ENCODE assay signal across 8 cellular contexts in genomic region chr17:51000835-51001638, GRCh38.
DNase-seq lines count a peak whose midpoint lies in the region; ATAC-seq and TF ChIP-seq lines count a peak whose summit lies in the region.

No MANE protein-coding gene starts in this region.

- no peaks in the 10 kb centered on the region for H3K79me2 ChIP-seq in HCT116 (ENCODE audit: insufficient read depth, low read length)

- H4K20me1 ChIP-seq in HCT116 (ENCODE audit: insufficient read depth) = no peaks in the 10 kb centered on the region

- RAD21 ChIA-PET in HCT116 (lab: Charles Lee; ENCODE audit: low non-redundant PET in 1 of 2, low total read pairs in 2 of 2, uncharacterized antibody in 2 of 2, unreplicated experiment in 2 of 2) = interaction anchor here (0.6 to 1.2 kb wide), 3 partner anchors 152 to 161 kb away, joined by 3 to 6 read pairs (median 4); partner anchors contain the start of gene NME1 (in 2 of the 2)

- no peak for TF ChIP-seq POLR2A in HCT116 (IDR thresholded peaks at IDR 0.05; ENCODE audit: borderline replicate concordance, extremely low read depth, insufficient read depth, insufficient read length)

- intact Hi-C loops in HCT116 (cut with micrococcal nuclease) (loop anchor here (1.0 to 5.0 kb wide), 3 partner anchors 56 to 166 kb away; partner anchors contain the start of genes NME1 and NME2), left cardiac atrium (cut with DNase I) (loop anchor here (2.0 to 5.0 kb wide), 2 partner anchors 151 to 152 kb away; partner anchors contain the start of gene NME1 (in 2 of the 2)), posterior cingulate gyrus (cut with DNase I) (loop anchor here (1.0 kb wide), 2 partner anchors 55 to 151 kb away; no protein-coding TSS in a partner anchor)

- H3K9me3 ChIP-seq in HCT116 (ENCODE audit: control insufficient read depth in 1 of 2, insufficient read depth in 1 of 2, low read depth in 1 of 2, low read length in 2 of 2) = no peaks in the 10 kb centered on the region

- H3K4me3 ChIP-seq in HCT116 (replicated peaks in 1 of 2; ENCODE audit: low read depth in 1 of 2, low read length in 2 of 2) = no peak overlapping the region
- H3K4me3 ChIP-seq in skeletal muscle cell (ENCODE audit: low read depth, low read length) = no peak overlapping the region

- CTCF ChIA-PET in HCT116 (lab: Charles Lee) = interaction anchor here (0.6 to 6.4 kb wide), 30 partner anchors 10 to 371 kb away, joined by 3 to 88 read pairs (median 4); partner anchors contain the start of genes NME1 and NME2

- peaks cover 40 to 43% of the 10 kb centered on the region in 2 experiments for H3K36me3 ChIP-seq in HCT116 (ENCODE audit: control insufficient read depth in 1 of 2, insufficient read depth in 2 of 2, low read length in 2 of 2)

- no peak overlapping the region for H3K4me2 ChIP-seq in HCT116 (ENCODE audit: low read length)

- no peak overlapping the region for H3K9ac ChIP-seq in HCT116 (ENCODE audit: low read length)

- peak; percentile 34 to 89 (median 82); a peak in 5 of 6 replicates for TF ChIP-seq CTCF in HCT116 (IDR thresholded peaks at IDR 0.05 in 2 of 3, conservative IDR thresholded peaks at IDR 0.05 in 1 of 3; ENCODE audit: borderline replicate concordance in 1 of 3, insufficient read depth in 1 of 3, low read depth in 2 of 3, low read length in 2 of 3)

- POLR2A ChIA-PET in HCT116 (lab: Charles Lee) = interaction anchor here (1.6 kb wide), 1 partner anchor 152 kb away, joined by 3 read pairs; the partner anchor contains the start of gene NME1

- H3K9me2 ChIP-seq in HCT116 (ENCODE audit: insufficient read depth) = no peaks in the 10 kb centered on the region

- no peak overlapping the region for H2AFZ ChIP-seq in HCT116 (ENCODE audit: low read depth, low read length, poor library complexity, severe bottlenecking)

- DNase-seq in COR-L47 (lab: John Stamatoyannopoulos, UW) = peak; percentile 60
- DNase-seq in HCT116 (ENCODE audit: low read depth, low spot score) = peak; percentile 61
- peak; percentile 17 to 54 for DNase-seq in NCI-H446 (lab: John Stamatoyannopoulos, UW)
- DNase-seq in amniotic epithelial cell (ENCODE audit: low read depth) = peak; percentile 76
- no peak for DNase-seq in left cardiac atrium
- peak; percentile 31 for DNase-seq in skeletal muscle cell (ENCODE audit: low read depth)
- no peak for DNase-seq in 8988T
- no peak for DNase-seq in posterior cingulate gyrus

- H3K27ac ChIP-seq in HCT116 (ENCODE audit: low read depth, low read length) = no peak overlapping the region

- no peaks in the 10 kb centered on the region for H3K27me3 ChIP-seq in HCT116 (ENCODE audit: insufficient read depth, low read length)

- BruUV-seq in HCT116 (replicated peaks; lab: Mats Ljungman, UMichigan) = no TSS peak

- no peaks in the 10 kb centered on the region for H3K4me1 ChIP-seq in HCT116 (ENCODE audit: control insufficient read depth in 1 of 2, insufficient read depth in 2 of 2, low read length in 2 of 2)

- peak; percentile 88 for TF ChIP-seq RAD21 in HCT116 (IDR thresholded peaks at IDR 0.05; ENCODE audit: low read depth)

- ATAC-seq in HCT116 (peak; percentile 87), left cardiac atrium (peak; percentile 57 to 71)

TF ChIP-seq in HCT116, 20 proteins besides CTCF, POLR2A, EP300 and RAD21:
- no peak for TF ChIP-seq ZFX (IDR thresholded peaks at IDR 0.05)
- TF ChIP-seq, protein P1, sequence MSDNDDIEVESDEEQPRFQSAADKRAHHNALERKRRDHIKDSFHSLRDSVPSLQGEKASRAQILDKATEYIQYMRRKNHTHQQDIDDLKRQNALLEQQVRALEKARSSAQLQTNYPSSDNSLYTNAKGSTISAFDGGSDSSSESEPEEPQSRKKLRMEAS (IDR thresholded peaks at IDR 0.05) = peak; percentile 19; the same call in 1 of the 2 replicates

Comparison
In these comparisons a context has a peak if more than half of its experiments do, and no peak if none do; other contexts are left out.
1. DNase-seq: peak in COR-L47 (single experiment), HCT116 (single experiment), NCI-H446 (2 of 2), amniotic epithelial cell (single experiment) and skeletal muscle cell (single experiment); none in left cardiac atrium (single experiment), 8988T (single experiment) and posterior cingulate gyrus (0 of 10).